Comparison of ENCODE assay signal across 27 cellular contexts in genomic region chr1:77938656-77939055, GRCh38.
"Had no signal": no experiment of that assay in that cellular context is flagged by ENCODE, and none has a peak within 500 bp of the region (broad histone marks: within the 10 kb centered on the region; RNA-seq: fewer than 3 reads in every experiment).

No MANE protein-coding gene starts in this region.

- H3K9me3 Mint-ChIP-seq: activated CD4-positive, alpha-beta memory T cell treated with anti-CD3 and anti-CD28 coated beads, Interleukin-2, amount 10 ng/mL, durations not matched to agents 7 days and 5 days; activated CD4-positive, alpha-beta T cell treated with anti-CD3 and anti-CD28 coated beads, Interleukin-2, amount 10 ng/mL, durations not matched to agents 24 days and 14 days; activated T-helper 2 cell treated with anti-CD3 and anti-CD28 coated beads, Interferon-gamma antibody, Interleukin-2, Interleukin-4, amounts not matched to agents 10 μg/mL and 5 μg/mL and 100 μg/mL, durations not matched to agents 14 hours and 24 hours and 36 hours; effector memory CD8-positive, alpha-beta T cell; neural crest cell had no signal

- DNase-seq: activated CD4-positive, alpha-beta memory T cell treated with anti-CD3 and anti-CD28 coated beads, Interleukin-2, amount 10 ng/mL, durations not matched to agents 7 days and 5 days; activated CD4-positive, alpha-beta T cell treated with anti-CD3 and anti-CD28 coated beads, Interleukin-2, amount 10 ng/mL, durations not matched to agents 24 days and 14 days; activated CD8-positive, alpha-beta memory T cell treated with anti-CD3 and anti-CD28 coated beads, Interleukin-2, amount 50 U/mL, for 48 hours; activated T-cell treated with anti-CD3 and anti-CD28 coated beads, Interleukin-2, amount 50 U/mL, for 48 hours; anterior cingulate cortex; dorsolateral prefrontal cortex; effector memory CD8-positive, alpha-beta T cell; head of caudate nucleus; kidney glomerular epithelial cell; left lung; lower lobe of right lung; mesenchymal stem cell; nucleus accumbens; pancreas; stimulated activated naive CD4-positive, alpha-beta T cell treated with Interleukin-2 at 50 U/mL for 16 hours; T-helper 9 cell; testis; transverse colon had no signal

- FAIRE-seq: pancreas, TTC549 had no signal

- H3K4me3 ChIP-seq: coronary artery, dorsolateral prefrontal cortex, left lung, lower lobe of right lung, pancreas, prostate gland, right atrium auricular region, testis, transverse colon had no signal

- H3K4me1 Mint-ChIP-seq: neural crest cell had no signal

- H3K27me3 Mint-ChIP-seq: activated CD4-positive, alpha-beta memory T cell treated with anti-CD3 and anti-CD28 coated beads, Interleukin-2, amount 10 ng/mL, durations not matched to agents 7 days and 5 days; activated CD4-positive, alpha-beta T cell treated with anti-CD3 and anti-CD28 coated beads, Interleukin-2, amount 10 ng/mL, durations not matched to agents 24 days and 14 days; activated naive CD8-positive, alpha-beta T cell; effector memory CD8-positive, alpha-beta T cell had no signal

- ATAC-seq: activated CD4-positive, CD25-positive, alpha-beta regulatory T cell treated with anti-CD3 and anti-CD28 coated beads, Interleukin-2, amount 50 U/mL, for 24 hours; effector memory CD8-positive, alpha-beta T cell; left lung; lower lobe of right lung; pancreas had no signal

- H3K9me3 ChIP-seq: left lung, lower lobe of right lung, pancreas, prostate gland, right atrium auricular region, testis, transverse colon had no signal

- H3K4me1 ChIP-seq: lower lobe of right lung, pancreas, prostate gland, right atrium auricular region, testis had no signal

- H3K27ac Mint-ChIP-seq: activated CD4-positive, alpha-beta memory T cell treated with anti-CD3 and anti-CD28 coated beads, Interleukin-2, amount 10 ng/mL, durations not matched to agents 7 days and 5 days; activated CD4-positive, alpha-beta T cell treated with anti-CD3 and anti-CD28 coated beads, Interleukin-2, amount 10 ng/mL, durations not matched to agents 24 days and 14 days; activated naive CD8-positive, alpha-beta T cell; activated T-helper 2 cell treated with anti-CD3 and anti-CD28 coated beads, Interferon-gamma antibody, Interleukin-2, Interleukin-4, amounts not matched to agents 10 μg/mL and 5 μg/mL and 100 μg/mL, durations not matched to agents 14 hours and 24 hours and 36 hours; effector memory CD8-positive, alpha-beta T cell had no signal

- H3K27me3 ChIP-seq: dorsolateral prefrontal cortex, left lung, pancreas, right atrium auricular region, testis, transverse colon had no signal

- H3K27ac ChIP-seq: coronary artery, dorsolateral prefrontal cortex, left lung, lower lobe of right lung, pancreas, prostate gland, right atrium auricular region, testis, transverse colon, VCaP had no signal

- H3K4me3 Mint-ChIP-seq: activated CD4-positive, alpha-beta memory T cell treated with anti-CD3 and anti-CD28 coated beads, Interleukin-2, amount 10 ng/mL, durations not matched to agents 7 days and 5 days; activated CD4-positive, alpha-beta T cell treated with anti-CD3 and anti-CD28 coated beads, Interleukin-2, amount 10 ng/mL, durations not matched to agents 24 days and 14 days; activated naive CD8-positive, alpha-beta T cell; effector memory CD8-positive, alpha-beta T cell had no signal

- H3K36me3 ChIP-seq: prostate gland had no signal
